ENCODE assay signal across 1 cellular context in the genomic region with DNA sequence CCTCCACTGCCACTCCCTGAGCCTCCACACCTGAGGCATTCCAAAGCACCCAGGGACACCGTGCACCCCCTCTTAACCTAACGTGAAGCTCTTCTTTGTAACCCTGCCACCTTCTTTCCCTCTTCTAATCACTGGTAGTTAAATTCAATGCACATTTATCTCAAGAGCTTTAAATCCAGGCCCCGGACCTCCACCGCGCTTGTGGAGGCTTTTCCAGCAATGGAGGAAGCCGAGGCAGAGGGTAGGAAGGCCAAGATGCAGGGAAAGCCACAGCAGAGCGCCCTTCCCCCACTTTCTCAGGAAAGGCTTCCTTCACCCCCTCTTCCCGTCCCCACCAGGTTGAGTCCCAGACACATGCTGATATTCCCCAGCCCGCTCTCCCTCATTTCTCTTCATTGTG.
TF ChIP-seq lines count a peak whose summit lies in the region.

No MANE protein-coding gene starts in this region.

TF ChIP-seq in SK-N-SH, 30 proteins besides CTCF, POLR2A, EP300 and RAD21 (continued from another document):
- TF ChIP-seq MXI1 (IDR thresholded peaks at IDR 0.05; ENCODE audit: low read depth, low read length) (no peak), RXRA (IDR thresholded peaks at IDR 0.05; ENCODE audit: borderline replicate concordance, low read depth) (no peak), NFIC (IDR thresholded peaks at IDR 0.05; ENCODE audit: borderline replicate concordance) (no peak)
